8 cellular contexts compared by ENCODE assay signal in genomic region chr14:105892453-105893441, GRCh38.
DNase-seq lines count a peak whose midpoint lies in the region; ATAC-seq and TF ChIP-seq lines count a peak whose summit lies in the region.
"Not testable (repeated sequence)": the region's sequence is repeated elsewhere in the genome, so short reads cannot be mapped to it uniquely, and the experiment has no call there.

No MANE protein-coding gene starts in this region.

- H4K12ac ChIP-seq in trophoblast cell (ENCODE audit: low read depth, low read length): not testable (repeated sequence)

- not testable (repeated sequence) for H2AFZ ChIP-seq in trophoblast cell (ENCODE audit: insufficient read depth, low read length, poor library complexity)

- H3K4me3 Mint-ChIP-seq in chondrocyte (ENCODE audit: unreplicated experiment); stimulated activated naive CD8-positive, alpha-beta T cell treated with anti-CD3 and anti-CD28 coated beads, Interleukin-15, amount 100 ng/mL, for 72 hours: not testable (repeated sequence)

- peak; percentile 41 for TF ChIP-seq EP300 in Ishikawa (IDR thresholded peaks at IDR 0.05; ENCODE audit: borderline replicate concordance)

- H2BK12ac ChIP-seq in trophoblast cell (ENCODE audit: low read length): not testable (repeated sequence)

- H4K8ac ChIP-seq in trophoblast cell (ENCODE audit: low read depth, low read length): not testable (repeated sequence)

- H2BK120ac ChIP-seq in trophoblast cell (ENCODE audit: insufficient read depth, low read length, poor library complexity): not testable (repeated sequence)

- H3K36me3 ChIP-seq in lower lobe of right lung; trophoblast cell (ENCODE audit: control insufficient read depth in 1 of 2, insufficient read depth in 2 of 2, low read length in 2 of 2); aorta (ENCODE audit: control insufficient read depth in 1 of 2, insufficient read depth in 2 of 2, low read length in 1 of 2): not testable (repeated sequence)

- H3K9me3 ChIP-seq in lower lobe of right lung; aorta (ENCODE audit: control insufficient read depth, low read length): not testable (repeated sequence)
- peaks cover 81% of the 10 kb centered on the region for H3K9me3 ChIP-seq in trophoblast cell (ENCODE audit: insufficient read depth, low read depth, low read length)

- not testable (repeated sequence) for H3K27me3 ChIP-seq in lower lobe of right lung (ENCODE audit: low read depth); trophoblast cell (ENCODE audit: insufficient read depth, low read length); aorta (ENCODE audit: control insufficient read depth in 1 of 2, insufficient read depth in 2 of 2, low read length in 1 of 2)

- not testable (repeated sequence) for H3K79me2 ChIP-seq in trophoblast cell (ENCODE audit: control insufficient read depth, insufficient read depth, low read length, poor library complexity)

- H3K9ac ChIP-seq in trophoblast cell (ENCODE audit: low read length): not testable (repeated sequence)

- H3K79me1 ChIP-seq in trophoblast cell (ENCODE audit: low read length): not testable (repeated sequence)

- not testable (repeated sequence) for H3K4me2 ChIP-seq in trophoblast cell (ENCODE audit: low read length)

- not testable (repeated sequence) for H3K27ac ChIP-seq in lower lobe of right lung; trophoblast cell (ENCODE audit: low read depth, low read length); aorta (ENCODE audit: low read depth in 1 of 2, low read length in 2 of 2)

- H3K4me1 Mint-ChIP-seq in chondrocyte (ENCODE audit: low read depth): not testable (repeated sequence)
- peaks cover 38% of the 10 kb centered on the region for H3K4me1 Mint-ChIP-seq in stimulated activated naive CD8-positive, alpha-beta T cell treated with anti-CD3 and anti-CD28 coated beads, Interleukin-15, amount 100 ng/mL, for 72 hours

- not testable (repeated sequence) for TF ChIP-seq CTCF in chondrocyte (IDR thresholded peaks at IDR 0.05); lower lobe of right lung (IDR thresholded peaks at IDR 0.05)

- no CpG with 5 or more reads among the region's 27 CpGs for WGBS in trophoblast cell (ENCODE audit: extremely low coverage, insufficient coverage, insufficient read length)
- 78 to 79% methylated on average over 19 to 27 of the region's 27 CpGs for WGBS in aorta, 2 donors

- H3K9me3 Mint-ChIP-seq in chondrocyte (ENCODE audit: low read depth): peaks cover 38% of the 10 kb centered on the region
- H3K9me3 Mint-ChIP-seq in stimulated activated naive CD8-positive, alpha-beta T cell treated with anti-CD3 and anti-CD28 coated beads, Interleukin-15, amount 100 ng/mL, for 72 hours: peaks cover 0 to 12% of the 10 kb centered on the region in 2 donors

- H3K27me3 Mint-ChIP-seq in chondrocyte (ENCODE audit: low read depth): not testable (repeated sequence)
- H3K27me3 Mint-ChIP-seq in stimulated activated naive CD8-positive, alpha-beta T cell treated with anti-CD3 and anti-CD28 coated beads, Interleukin-15, amount 100 ng/mL, for 72 hours: peaks cover 51% of the 10 kb centered on the region

- H4K91ac ChIP-seq in trophoblast cell (ENCODE audit: low read depth, low read length): not testable (repeated sequence)

- H3K14ac ChIP-seq in trophoblast cell (ENCODE audit: low read length): not testable (repeated sequence)

- not testable (repeated sequence) for H3K27ac Mint-ChIP-seq in chondrocyte (ENCODE audit: unreplicated experiment); stimulated activated naive CD8-positive, alpha-beta T cell treated with anti-CD3 and anti-CD28 coated beads, Interleukin-15, amount 100 ng/mL, for 72 hours

- not testable (repeated sequence) for H2BK5ac ChIP-seq in trophoblast cell (ENCODE audit: low read depth, low read length, poor library complexity)

- intact Hi-C loops in left ventricle myocardium superior (cut with micrococcal nuclease); lower lobe of right lung (cut with DNase I); aorta (cut with DNase I): not testable (repeated sequence)

- H3K23ac ChIP-seq in trophoblast cell (ENCODE audit: low read length): not testable (repeated sequence)

- H3K4me1 ChIP-seq in lower lobe of right lung; trophoblast cell (ENCODE audit: control insufficient read depth in 1 of 2, insufficient read depth in 2 of 2, low read length in 2 of 2); aorta (ENCODE audit: control insufficient read depth in 1 of 2, insufficient read depth in 2 of 2, low read length in 2 of 2): not testable (repeated sequence)

- H3K36me3 Mint-ChIP-seq in chondrocyte (ENCODE audit: low read depth): not testable (repeated sequence)

- TF ChIP-seq RAD21 in Ishikawa (IDR thresholded peaks at IDR 0.05; ENCODE audit: low read depth): not testable (repeated sequence)

- not testable (repeated sequence) for ATAC-seq in left ventricle myocardium superior; lower lobe of right lung; aorta (ENCODE audit: low FRiP score)
- peak; percentile 31 for ATAC-seq in stimulated activated naive CD8-positive, alpha-beta T cell treated with anti-CD3 and anti-CD28 coated beads, Interleukin-15, amount 100 ng/mL, for 72 hours

- H2AK5ac ChIP-seq in trophoblast cell (ENCODE audit: low read length): not testable (repeated sequence)

- peak; percentile 44 for DNase-seq in activated CD8-positive, alpha-beta memory T cell treated with anti-CD3 and anti-CD28 coated beads for 24 hours
- DNase-seq in chondrocyte (ENCODE audit: low spot score) (peak; percentile 66), left ventricle myocardium superior (peak; percentile 15), lower lobe of right lung (peak; percentile 21), aorta (peak; percentile 23 to 51)
- DNase-seq in trophoblast cell; stimulated activated naive CD8-positive, alpha-beta T cell treated with anti-CD3 and anti-CD28 coated beads, Interleukin-15, amount 100 ng/mL, for 72 hours: not testable (repeated sequence)

- not testable (repeated sequence) for H3K4ac ChIP-seq in trophoblast cell (ENCODE audit: low read depth, low read length)

- not testable (repeated sequence) for H3K18ac ChIP-seq in trophoblast cell (ENCODE audit: low read length)

- not testable (repeated sequence) for H3K4me3 ChIP-seq in lower lobe of right lung; aorta (ENCODE audit: low read length in 2 of 2)
- peak overlapping the region; percentile 37 for H3K4me3 ChIP-seq in trophoblast cell (ENCODE audit: low read depth, low read length)

TF ChIP-seq in Ishikawa, 13 proteins besides CTCF, POLR2A, EP300 and RAD21:
- 0 out of 2 replicates have a peak, but pooled peaks have one; percentile 51 for TF ChIP-seq TCF12 (IDR thresholded peaks at IDR 0.05; ENCODE audit: low read depth)
- TF ChIP-seq TEAD4 (IDR thresholded peaks at IDR 0.05): 0 out of 2 replicates have a peak, but pooled peaks have one; percentile 12
